ENCODE assay signal across 2 cellular contexts in the genomic region with DNA sequence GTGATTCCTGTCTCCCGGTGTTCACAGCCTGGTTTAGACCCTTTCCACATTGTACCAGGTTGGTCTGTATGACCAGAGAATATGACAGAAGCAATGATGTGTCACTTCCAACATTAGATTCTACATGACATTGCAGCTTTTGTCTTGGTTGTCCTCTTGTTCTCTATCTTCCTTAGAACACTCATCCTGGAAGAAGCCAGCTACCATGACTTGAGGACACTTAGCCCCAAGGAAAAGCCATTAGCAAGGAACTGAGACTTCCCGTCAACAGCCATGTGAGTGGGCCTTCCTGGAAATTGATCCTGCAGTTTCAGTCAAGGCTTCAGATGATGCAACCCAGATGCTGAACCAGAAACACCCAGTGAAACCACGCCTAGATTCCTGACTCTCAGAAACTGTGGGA.
TF ChIP-seq lines count a peak whose summit lies in the region.

No MANE protein-coding gene starts in this region.

TF ChIP-seq in A549, 52 proteins besides CTCF, POLR2A, EP300 and RAD21 (continued from another document):
- TF ChIP-seq NPAS2 (CRISPR knock-in tag; IDR thresholded peaks at IDR 0.05; ENCODE audit: borderline replicate concordance) (no peak), ZSCAN20 (CRISPR knock-in tag; IDR thresholded peaks at IDR 0.05) (peak; percentile 76; the same call in 1 of the 2 replicates), HEYL (CRISPR knock-in tag; IDR thresholded peaks at IDR 0.05) (peak; percentile 83; the same call in 1 of the 2 replicates), KDM5A (IDR thresholded peaks at IDR 0.05) (no peak), HOXA7 (CRISPR knock-in tag; IDR thresholded peaks at IDR 0.05) (no peak)
TF ChIP-seq in A549: peak in this region for 3.

TF ChIP-seq in K562, 482 proteins besides CTCF, POLR2A, EP300 and RAD21 (continued from another document and continues in another):
- TF ChIP-seq, protein P1, sequence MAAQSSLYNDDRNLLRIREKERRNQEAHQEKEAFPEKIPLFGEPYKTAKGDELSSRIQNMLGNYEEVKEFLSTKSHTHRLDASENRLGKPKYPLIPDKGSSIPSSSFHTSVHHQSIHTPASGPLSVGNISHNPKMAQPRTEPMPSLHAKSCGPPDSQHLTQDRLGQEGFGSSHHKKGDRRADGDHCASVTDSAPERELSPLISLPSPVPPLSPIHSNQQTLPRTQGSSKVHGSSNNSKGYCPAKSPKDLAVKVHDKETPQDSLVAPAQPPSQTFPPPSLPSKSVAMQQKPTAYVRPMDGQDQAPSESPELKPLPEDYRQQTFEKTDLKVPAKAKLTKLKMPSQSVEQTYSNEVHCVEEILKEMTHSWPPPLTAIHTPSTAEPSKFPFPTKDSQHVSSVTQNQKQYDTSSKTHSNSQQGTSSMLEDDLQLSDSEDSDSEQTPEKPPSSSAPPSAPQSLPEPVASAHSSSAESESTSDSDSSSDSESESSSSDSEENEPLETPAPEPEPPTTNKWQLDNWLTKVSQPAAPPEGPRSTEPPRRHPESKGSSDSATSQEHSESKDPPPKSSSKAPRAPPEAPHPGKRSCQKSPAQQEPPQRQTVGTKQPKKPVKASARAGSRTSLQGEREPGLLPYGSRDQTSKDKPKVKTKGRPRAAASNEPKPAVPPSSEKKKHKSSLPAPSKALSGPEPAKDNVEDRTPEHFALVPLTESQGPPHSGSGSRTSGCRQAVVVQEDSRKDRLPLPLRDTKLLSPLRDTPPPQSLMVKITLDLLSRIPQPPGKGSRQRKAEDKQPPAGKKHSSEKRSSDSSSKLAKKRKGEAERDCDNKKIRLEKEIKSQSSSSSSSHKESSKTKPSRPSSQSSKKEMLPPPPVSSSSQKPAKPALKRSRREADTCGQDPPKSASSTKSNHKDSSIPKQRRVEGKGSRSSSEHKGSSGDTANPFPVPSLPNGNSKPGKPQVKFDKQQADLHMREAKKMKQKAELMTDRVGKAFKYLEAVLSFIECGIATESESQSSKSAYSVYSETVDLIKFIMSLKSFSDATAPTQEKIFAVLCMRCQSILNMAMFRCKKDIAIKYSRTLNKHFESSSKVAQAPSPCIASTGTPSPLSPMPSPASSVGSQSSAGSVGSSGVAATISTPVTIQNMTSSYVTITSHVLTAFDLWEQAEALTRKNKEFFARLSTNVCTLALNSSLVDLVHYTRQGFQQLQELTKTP (IDR thresholded peaks at IDR 0.05; ENCODE audit: low read depth in 1 of 2, partially characterized antibody in 2 of 2): peak in 1 of 2 experiments; percentile 20
- TF ChIP-seq RAD51 (IDR thresholded peaks at IDR 0.05; ENCODE audit: borderline replicate concordance, low read depth) (peak; percentile 23; the same call in 1 of the 2 replicates), ZNF644 (tag; IDR thresholded peaks at IDR 0.05; ENCODE audit: low read depth) (peak; percentile 96), TCFL5 (CRISPR knock-in tag; conservative IDR thresholded peaks at IDR 0.05) (peak; percentile 58; the same call in 1 of the 2 replicates), XRCC5 (IDR thresholded peaks at IDR 0.05; ENCODE audit: low read depth, low read length) (no peak), PTRF (tag; IDR thresholded peaks at IDR 0.05) (peak; percentile 74), ZNF134 (CRISPR knock-in tag; conservative IDR thresholded peaks at IDR 0.05) (0 out of 2 replicates have a peak, but pooled peaks have one; percentile 55), NCOA6 (IDR thresholded peaks at IDR 0.05) (no peak), MAFG (tag; conservative IDR thresholded peaks at IDR 0.05) (peak; percentile 70), ZNF668 (CRISPR knock-in tag; IDR thresholded peaks at IDR 0.05) (peak; percentile 49; the same call in 1 of the 2 replicates), ZNF586 (CRISPR knock-in tag; conservative IDR thresholded peaks at IDR 0.05) (0 out of 2 replicates have a peak, but pooled peaks have one; percentile 52), SREBF1 (IDR thresholded peaks at IDR 0.05; ENCODE audit: borderline replicate concordance, low read depth, low read length) (no peak), ZNF140 (CRISPR knock-in tag; IDR thresholded peaks at IDR 0.05) (0 out of 2 replicates have a peak, but pooled peaks have one; percentile 3), ZNF316 (IDR thresholded peaks at IDR 0.05) (peak; percentile 37; the same call in 1 of the 2 replicates), MEF2D (tag; conservative IDR thresholded peaks at IDR 0.05; ENCODE audit: low read depth) (peak; percentile 91), RNF2 (IDR thresholded peaks at IDR 0.05) (peak; percentile 77; the same call in 1 of the 2 replicates), DIDO1 (tag; IDR thresholded peaks at IDR 0.05; ENCODE audit: low read depth) (peak; percentile 62; the same call in 1 of the 2 replicates), POLR2H (tag; IDR thresholded peaks at IDR 0.05; ENCODE audit: low read depth) (peak; percentile 56), NFE2 (IDR thresholded peaks at IDR 0.05; ENCODE audit: low read depth) (peak; percentile 38; the same call in 1 of the 2 replicates), BRD4 (IDR thresholded peaks at IDR 0.05) (peak; percentile 57; the same call in 1 of the 2 replicates), SMAD3 (CRISPR knock-in tag; conservative IDR thresholded peaks at IDR 0.05) (peak; percentile 93), TEAD2 (tag; IDR thresholded peaks at IDR 0.05) (peak; percentile 66; the same call in 1 of the 2 replicates), FOXJ2 (tag; IDR thresholded peaks at IDR 0.05) (peak; percentile 78; the same call in 1 of the 2 replicates), KLF1 (tag; IDR thresholded peaks at IDR 0.05) (0 out of 2 replicates have a peak, but pooled peaks have one; percentile 43)
- TF ChIP-seq, protein P2, sequence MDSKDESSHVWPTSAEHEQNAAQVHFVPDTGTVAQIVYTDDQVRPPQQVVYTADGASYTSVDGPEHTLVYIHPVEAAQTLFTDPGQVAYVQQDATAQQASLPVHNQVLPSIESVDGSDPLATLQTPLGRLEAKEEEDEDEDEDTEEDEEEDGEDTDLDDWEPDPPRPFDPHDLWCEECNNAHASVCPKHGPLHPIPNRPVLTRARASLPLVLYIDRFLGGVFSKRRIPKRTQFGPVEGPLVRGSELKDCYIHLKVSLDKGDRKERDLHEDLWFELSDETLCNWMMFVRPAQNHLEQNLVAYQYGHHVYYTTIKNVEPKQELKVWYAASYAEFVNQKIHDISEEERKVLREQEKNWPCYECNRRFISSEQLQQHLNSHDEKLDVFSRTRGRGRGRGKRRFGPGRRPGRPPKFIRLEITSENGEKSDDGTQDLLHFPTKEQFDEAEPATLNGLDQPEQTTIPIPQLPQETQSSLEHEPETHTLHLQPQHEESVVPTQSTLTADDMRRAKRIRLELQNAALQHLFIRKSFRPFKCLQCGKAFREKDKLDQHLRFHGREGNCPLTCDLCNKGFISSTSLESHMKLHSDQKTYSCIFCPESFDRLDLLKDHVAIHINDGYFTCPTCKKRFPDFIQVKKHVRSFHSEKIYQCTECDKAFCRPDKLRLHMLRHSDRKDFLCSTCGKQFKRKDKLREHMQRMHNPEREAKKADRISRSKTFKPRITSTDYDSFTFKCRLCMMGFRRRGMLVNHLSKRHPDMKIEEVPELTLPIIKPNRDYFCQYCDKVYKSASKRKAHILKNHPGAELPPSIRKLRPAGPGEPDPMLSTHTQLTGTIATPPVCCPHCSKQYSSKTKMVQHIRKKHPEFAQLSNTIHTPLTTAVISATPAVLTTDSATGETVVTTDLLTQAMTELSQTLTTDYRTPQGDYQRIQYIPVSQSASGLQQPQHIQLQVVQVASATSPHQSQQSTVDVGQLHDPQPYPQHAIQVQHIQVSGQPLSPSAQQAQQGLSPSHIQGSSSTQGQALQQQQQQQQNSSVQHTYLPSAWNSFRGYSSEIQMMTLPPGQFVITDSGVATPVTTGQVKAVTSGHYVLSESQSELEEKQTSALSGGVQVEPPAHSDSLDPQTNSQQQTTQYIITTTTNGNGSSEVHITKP (IDR thresholded peaks at IDR 0.05; ENCODE audit: partially characterized antibody): no peak
- TF ChIP-seq, protein P3, sequence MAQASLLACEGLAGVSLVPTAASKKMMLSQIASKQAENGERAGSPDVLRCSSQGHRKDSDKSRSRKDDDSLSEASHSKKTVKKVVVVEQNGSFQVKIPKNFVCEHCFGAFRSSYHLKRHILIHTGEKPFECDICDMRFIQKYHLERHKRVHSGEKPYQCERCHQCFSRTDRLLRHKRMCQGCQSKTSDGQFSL (CRISPR knock-in tag; IDR thresholded peaks at IDR 0.05): no peak
- TF ChIP-seq, protein P3 (tag; IDR thresholded peaks at IDR 0.05): peak in 1 of 2 experiments; percentile 86; a peak in 2 of 4 replicates
- TF ChIP-seq, protein P4, sequence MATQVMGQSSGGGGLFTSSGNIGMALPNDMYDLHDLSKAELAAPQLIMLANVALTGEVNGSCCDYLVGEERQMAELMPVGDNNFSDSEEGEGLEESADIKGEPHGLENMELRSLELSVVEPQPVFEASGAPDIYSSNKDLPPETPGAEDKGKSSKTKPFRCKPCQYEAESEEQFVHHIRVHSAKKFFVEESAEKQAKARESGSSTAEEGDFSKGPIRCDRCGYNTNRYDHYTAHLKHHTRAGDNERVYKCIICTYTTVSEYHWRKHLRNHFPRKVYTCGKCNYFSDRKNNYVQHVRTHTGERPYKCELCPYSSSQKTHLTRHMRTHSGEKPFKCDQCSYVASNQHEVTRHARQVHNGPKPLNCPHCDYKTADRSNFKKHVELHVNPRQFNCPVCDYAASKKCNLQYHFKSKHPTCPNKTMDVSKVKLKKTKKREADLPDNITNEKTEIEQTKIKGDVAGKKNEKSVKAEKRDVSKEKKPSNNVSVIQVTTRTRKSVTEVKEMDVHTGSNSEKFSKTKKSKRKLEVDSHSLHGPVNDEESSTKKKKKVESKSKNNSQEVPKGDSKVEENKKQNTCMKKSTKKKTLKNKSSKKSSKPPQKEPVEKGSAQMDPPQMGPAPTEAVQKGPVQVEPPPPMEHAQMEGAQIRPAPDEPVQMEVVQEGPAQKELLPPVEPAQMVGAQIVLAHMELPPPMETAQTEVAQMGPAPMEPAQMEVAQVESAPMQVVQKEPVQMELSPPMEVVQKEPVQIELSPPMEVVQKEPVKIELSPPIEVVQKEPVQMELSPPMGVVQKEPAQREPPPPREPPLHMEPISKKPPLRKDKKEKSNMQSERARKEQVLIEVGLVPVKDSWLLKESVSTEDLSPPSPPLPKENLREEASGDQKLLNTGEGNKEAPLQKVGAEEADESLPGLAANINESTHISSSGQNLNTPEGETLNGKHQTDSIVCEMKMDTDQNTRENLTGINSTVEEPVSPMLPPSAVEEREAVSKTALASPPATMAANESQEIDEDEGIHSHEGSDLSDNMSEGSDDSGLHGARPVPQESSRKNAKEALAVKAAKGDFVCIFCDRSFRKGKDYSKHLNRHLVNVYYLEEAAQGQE (CRISPR knock-in tag; IDR thresholded peaks at IDR 0.05; ENCODE audit: low read depth): no peak
- TF ChIP-seq, protein P5, sequence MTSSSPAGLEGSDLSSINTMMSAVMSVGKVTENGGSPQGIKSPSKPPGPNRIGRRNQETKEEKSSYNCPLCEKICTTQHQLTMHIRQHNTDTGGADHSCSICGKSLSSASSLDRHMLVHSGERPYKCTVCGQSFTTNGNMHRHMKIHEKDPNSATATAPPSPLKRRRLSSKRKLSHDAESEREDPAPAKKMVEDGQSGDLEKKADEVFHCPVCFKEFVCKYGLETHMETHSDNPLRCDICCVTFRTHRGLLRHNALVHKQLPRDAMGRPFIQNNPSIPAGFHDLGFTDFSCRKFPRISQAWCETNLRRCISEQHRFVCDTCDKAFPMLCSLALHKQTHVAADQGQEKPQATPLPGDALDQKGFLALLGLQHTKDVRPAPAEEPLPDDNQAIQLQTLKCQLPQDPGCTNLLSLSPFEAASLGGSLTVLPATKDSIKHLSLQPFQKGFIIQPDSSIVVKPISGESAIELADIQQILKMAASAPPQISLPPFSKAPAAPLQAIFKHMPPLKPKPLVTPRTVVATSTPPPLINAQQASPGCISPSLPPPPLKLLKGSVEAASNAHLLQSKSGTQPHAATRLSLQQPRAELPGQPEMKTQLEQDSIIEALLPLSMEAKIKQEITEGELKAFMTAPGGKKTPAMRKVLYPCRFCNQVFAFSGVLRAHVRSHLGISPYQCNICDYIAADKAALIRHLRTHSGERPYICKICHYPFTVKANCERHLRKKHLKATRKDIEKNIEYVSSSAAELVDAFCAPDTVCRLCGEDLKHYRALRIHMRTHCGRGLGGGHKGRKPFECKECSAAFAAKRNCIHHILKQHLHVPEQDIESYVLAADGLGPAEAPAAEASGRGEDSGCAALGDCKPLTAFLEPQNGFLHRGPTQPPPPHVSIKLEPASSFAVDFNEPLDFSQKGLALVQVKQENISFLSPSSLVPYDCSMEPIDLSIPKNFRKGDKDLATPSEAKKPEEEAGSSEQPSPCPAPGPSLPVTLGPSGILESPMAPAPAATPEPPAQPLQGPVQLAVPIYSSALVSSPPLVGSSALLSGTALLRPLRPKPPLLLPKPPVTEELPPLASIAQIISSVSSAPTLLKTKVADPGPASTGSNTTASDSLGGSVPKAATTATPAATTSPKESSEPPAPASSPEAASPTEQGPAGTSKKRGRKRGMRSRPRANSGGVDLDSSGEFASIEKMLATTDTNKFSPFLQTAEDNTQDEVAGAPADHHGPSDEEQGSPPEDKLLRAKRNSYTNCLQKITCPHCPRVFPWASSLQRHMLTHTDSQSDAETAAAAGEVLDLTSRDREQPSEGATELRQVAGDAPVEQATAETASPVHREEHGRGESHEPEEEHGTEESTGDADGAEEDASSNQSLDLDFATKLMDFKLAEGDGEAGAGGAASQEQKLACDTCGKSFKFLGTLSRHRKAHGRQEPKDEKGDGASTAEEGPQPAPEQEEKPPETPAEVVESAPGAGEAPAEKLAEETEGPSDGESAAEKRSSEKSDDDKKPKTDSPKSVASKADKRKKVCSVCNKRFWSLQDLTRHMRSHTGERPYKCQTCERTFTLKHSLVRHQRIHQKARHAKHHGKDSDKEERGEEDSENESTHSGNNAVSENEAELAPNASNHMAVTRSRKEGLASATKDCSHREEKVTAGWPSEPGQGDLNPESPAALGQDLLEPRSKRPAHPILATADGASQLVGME (CRISPR knock-in tag; IDR thresholded peaks at IDR 0.05): 0 out of 2 replicates have a peak, but pooled peaks have one; percentile 73
- TF ChIP-seq, protein P6, sequence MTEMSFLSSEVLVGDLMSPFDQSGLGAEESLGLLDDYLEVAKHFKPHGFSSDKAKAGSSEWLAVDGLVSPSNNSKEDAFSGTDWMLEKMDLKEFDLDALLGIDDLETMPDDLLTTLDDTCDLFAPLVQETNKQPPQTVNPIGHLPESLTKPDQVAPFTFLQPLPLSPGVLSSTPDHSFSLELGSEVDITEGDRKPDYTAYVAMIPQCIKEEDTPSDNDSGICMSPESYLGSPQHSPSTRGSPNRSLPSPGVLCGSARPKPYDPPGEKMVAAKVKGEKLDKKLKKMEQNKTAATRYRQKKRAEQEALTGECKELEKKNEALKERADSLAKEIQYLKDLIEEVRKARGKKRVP (CRISPR knock-in tag; IDR thresholded peaks at IDR 0.05): peak; percentile 97
- TF ChIP-seq, protein P7, sequence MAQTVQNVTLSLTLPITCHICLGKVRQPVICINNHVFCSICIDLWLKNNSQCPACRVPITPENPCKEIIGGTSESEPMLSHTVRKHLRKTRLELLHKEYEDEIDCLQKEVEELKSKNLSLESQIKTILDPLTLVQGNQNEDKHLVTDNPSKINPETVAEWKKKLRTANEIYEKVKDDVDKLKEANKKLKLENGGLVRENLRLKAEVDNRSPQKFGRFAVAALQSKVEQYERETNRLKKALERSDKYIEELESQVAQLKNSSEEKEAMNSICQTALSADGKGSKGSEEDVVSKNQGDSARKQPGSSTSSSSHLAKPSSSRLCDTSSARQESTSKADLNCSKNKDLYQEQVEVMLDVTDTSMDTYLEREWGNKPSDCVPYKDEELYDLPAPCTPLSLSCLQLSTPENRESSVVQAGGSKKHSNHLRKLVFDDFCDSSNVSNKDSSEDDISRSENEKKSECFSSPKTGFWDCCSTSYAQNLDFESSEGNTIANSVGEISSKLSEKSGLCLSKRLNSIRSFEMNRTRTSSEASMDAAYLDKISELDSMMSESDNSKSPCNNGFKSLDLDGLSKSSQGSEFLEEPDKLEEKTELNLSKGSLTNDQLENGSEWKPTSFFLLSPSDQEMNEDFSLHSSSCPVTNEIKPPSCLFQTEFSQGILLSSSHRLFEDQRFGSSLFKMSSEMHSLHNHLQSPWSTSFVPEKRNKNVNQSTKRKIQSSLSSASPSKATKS (CRISPR knock-in tag; IDR thresholded peaks at IDR 0.05): 0 out of 2 replicates have a peak, but pooled peaks have one; percentile 20
